Comparison of ENCODE assay signal across 28 cellular contexts in the genomic region with DNA sequence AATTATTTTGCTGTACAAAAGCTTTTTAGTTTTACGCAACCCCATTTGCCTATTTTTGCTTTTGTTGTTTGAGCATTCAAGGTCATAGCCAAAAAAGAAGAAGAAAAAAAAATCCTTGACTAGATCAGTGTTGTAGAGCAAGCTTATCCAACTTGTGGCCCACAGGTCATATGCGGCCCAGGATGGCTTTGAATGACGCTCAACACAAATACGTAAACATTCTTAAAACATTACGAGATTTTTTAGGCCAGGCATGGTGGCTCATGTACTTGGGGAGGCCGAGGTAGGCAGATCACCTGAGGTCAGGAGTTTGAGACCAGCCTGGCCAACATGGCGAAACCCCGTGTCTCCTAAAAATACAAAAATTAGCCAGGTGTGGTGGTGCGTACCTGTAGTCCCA.
"Had no signal": no experiment of that assay in that cellular context is flagged by ENCODE, and none has a peak within 500 bp of the region (broad histone marks: within the 10 kb centered on the region; RNA-seq: fewer than 3 reads in every experiment).

No MANE protein-coding gene starts in this region.

- H3K9me3 Mint-ChIP-seq: effector memory CD8-positive, alpha-beta T cell had no signal

- H3K27ac ChIP-seq: colonic mucosa, coronary artery, dorsolateral prefrontal cortex, epithelial cell of prostate, esophagus muscularis mucosa, esophagus squamous epithelium, foreskin keratinocyte, gastrocnemius medialis, gastroesophageal sphincter, heart left ventricle, heart right ventricle had no signal

- H3K27me3 ChIP-seq: colonic mucosa, esophagus squamous epithelium, foreskin keratinocyte, gastrocnemius medialis had no signal

- H3K4me3 ChIP-seq: colonic mucosa, coronary artery, dorsolateral prefrontal cortex, esophagus muscularis mucosa, esophagus squamous epithelium, gastrocnemius medialis, gastroesophageal sphincter, heart left ventricle, heart right ventricle had no signal

- H3K27ac Mint-ChIP-seq: dendritic cell treated with granulocyte-macrophage colony-stimulating factor and Interleukin-4, amounts not matched to agents 40 ng/mL and 50 ng/mL, for 4 days; effector memory CD8-positive, alpha-beta T cell had no signal

- H3K9me3 ChIP-seq: colonic mucosa, esophagus muscularis mucosa, esophagus squamous epithelium, gastrocnemius medialis, gastroesophageal sphincter, heart left ventricle, heart right ventricle had no signal

- H3K4me1 ChIP-seq: colonic mucosa, esophagus muscularis mucosa, foreskin keratinocyte, gastrocnemius medialis, gastroesophageal sphincter, heart left ventricle, heart right ventricle had no signal

- ATAC-seq: effector memory CD8-positive, alpha-beta T cell; esophagus mucosa; foreskin keratinocyte; gastrocnemius medialis; gastroesophageal sphincter; heart left ventricle; heart right ventricle had no signal

- H3K36me3 ChIP-seq: colonic mucosa, esophagus muscularis mucosa, esophagus squamous epithelium, gastrocnemius medialis, gastroesophageal sphincter, heart left ventricle, heart right ventricle had no signal

- FAIRE-seq: colon, endometrium, endothelial cell of umbilical vein, frontal cortex had no signal

- DNase-seq: colonic mucosa; cortex of kidney; dermis blood vessel endothelial cell; dorsolateral prefrontal cortex; effector CD4-positive, alpha-beta T cell; effector CD8-positive, alpha-beta T cell; effector memory CD4-positive, alpha-beta T cell; effector memory CD8-positive, alpha-beta T cell; erythroblast; esophagus squamous epithelium; foreskin fibroblast; foreskin keratinocyte; foreskin melanocyte; gastrocnemius medialis; glutamatergic neuron; head of caudate nucleus; heart left ventricle; heart right ventricle had no signal

- H3K27me3 Mint-ChIP-seq: dendritic cell treated with granulocyte-macrophage colony-stimulating factor and Interleukin-4, amounts not matched to agents 40 ng/mL and 50 ng/mL, for 4 days had no signal

- H3K4me3 Mint-ChIP-seq: dendritic cell treated with granulocyte-macrophage colony-stimulating factor and Interleukin-4, amounts not matched to agents 40 ng/mL and 50 ng/mL, for 4 days; effector memory CD8-positive, alpha-beta T cell had no signal
